1 cellular context compared by ENCODE assay signal in the genomic region with DNA sequence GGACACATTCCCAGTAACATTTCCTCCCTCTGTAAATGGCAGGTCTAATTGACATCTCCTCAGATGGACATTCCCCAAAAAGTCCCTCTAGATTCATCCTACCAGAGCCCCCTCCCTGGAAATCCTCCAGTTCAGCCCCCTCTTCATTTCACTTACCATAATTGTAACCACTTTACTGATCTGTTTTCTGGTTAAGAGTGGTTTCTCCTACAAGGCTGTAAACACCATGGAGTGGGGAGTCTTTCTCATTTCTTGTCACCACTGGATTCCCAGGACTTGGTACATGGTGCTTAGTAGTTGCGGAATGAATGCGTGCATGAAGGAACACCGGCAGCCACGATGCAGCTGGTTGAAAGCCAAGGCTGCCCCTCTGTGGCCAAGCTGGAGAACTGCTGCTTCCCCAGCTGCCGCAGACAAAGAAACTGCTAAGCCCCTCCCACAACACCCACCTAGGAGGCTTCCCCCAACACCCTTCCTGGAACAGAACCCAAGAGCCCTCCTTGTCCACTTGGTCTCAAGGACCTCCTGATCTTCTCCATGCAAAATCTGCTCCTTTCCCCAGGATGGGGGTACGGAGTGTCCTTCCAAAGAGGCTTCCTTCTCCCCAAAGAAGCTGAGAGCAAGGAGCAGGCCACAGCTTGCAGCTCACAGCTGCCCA.
A peak's percentile ranks its signal among the peaks of the same experiment; 100 is the strongest.
TF ChIP-seq lines count a peak whose summit lies in the region.

No MANE protein-coding gene starts in this region.

TF ChIP-seq in K562, 482 proteins besides CTCF, POLR2A, EP300 and RAD21 (continued from another document and continues in another):
- TF ChIP-seq, protein P1, sequence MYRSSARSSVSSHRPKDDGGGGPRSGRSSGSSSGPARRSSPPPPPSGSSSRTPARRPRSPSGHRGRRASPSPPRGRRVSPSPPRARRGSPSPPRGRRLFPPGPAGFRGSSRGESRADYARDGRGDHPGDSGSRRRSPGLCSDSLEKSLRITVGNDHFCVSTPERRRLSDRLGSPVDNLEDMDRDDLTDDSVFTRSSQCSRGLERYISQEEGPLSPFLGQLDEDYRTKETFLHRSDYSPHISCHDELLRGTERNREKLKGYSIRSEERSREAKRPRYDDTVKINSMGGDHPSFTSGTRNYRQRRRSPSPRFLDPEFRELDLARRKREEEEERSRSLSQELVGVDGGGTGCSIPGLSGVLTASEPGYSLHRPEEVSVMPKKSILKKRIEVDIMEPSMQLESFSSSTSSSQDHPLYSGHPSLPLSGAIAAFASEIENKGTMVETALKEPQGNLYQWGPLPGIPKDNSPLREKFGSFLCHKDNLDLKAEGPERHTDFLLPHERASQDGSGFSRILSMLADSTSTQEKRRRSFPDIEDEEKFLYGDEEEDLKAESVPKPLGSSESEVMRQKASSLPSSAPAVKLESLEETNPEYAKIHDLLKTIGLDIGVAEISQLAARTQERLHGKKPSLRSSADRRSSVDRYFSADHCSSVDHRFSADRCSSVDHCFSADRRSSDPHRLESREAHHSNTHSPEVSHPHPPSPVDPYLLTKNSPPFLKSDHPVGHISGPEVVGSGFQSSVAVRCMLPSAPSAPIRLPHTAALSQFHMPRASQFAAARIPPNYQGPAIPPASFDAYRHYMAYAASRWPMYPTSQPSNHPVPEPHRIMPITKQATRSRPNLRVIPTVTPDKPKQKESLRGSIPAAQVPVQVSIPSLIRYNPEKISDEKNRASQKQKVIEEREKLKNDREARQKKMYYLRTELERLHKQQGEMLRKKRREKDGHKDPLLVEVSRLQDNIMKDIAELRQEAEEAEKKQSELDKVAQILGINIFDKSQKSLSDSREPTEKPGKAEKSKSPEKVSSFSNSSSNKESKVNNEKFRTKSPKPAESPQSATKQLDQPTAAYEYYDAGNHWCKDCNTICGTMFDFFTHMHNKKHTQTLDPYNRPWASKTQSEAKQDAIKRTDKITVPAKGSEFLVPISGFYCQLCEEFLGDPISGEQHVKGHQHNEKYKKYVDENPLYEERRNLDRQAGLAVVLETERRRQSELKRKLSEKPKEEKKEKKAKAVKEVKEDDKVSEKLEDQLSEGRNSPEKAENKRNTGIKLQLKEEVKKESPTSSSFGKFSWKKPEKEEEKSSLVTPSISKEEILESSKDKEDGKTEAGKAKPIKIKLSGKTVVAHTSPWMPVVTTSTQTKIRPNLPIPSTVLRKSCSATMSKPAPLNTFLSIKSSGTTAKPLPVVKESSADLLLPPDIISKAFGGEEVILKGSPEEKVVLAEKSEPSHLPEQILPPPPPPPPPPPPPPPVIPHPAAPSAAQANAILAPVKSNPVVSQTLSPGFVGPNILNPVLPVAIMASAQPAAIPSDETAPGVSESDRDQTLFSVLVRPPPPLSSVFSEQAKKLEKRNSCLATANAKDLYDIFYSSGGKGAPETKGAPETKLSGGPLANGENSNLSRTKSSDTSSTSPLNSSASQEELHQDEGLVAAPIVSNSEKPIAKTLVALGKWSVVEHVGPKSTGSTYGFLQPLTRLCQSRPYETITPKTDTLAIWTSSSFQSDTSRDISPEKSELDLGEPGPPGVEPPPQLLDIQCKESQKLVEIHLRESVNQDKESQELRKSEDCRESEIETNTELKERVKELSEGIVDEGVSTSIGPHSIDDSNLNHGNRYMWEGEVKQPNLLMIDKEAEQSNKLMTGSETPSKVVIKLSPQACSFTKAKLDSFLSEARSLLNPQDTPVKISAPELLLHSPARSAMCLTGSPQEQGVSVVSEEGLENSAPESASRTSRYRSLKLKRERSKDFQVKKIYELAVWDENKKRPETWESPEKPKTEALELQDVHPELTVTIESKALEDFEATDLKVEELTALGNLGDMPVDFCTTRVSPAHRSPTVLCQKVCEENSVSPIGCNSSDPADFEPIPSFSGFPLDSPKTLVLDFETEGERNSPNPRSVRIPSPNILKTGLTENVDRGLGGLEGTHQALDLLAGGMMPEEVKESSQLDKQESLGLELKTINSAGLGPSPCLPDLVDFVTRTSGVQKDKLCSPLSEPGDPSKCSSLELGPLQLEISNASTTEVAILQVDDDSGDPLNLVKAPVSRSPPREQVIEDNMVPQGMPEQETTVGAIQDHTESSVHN (IDR thresholded peaks at IDR 0.05; ENCODE audit: borderline replicate concordance in 1 of 2, low read depth in 1 of 2), result no peak
- TF ChIP-seq DEAF1 (CRISPR knock-in tag; IDR thresholded peaks at IDR 0.05) (peak; percentile 100), MAZ (CRISPR knock-in tag; conservative IDR thresholded peaks at IDR 0.05 in 1 of 2, IDR thresholded peaks at IDR 0.05 in 1 of 2) (peak; percentile 87 to 89), ETS1 (conservative IDR thresholded peaks at IDR 0.05; ENCODE audit: control insufficient read depth, low read depth, low read length) (no peak; the same call in 1 of the 2 replicates), FOXK2 (conservative IDR thresholded peaks at IDR 0.05 in 1 of 2, IDR thresholded peaks at IDR 0.05 in 1 of 2; ENCODE audit: low read depth in 2 of 2) (peak; percentile 64 to 66; a peak in 2 of 4 replicates), PKNOX1 (IDR thresholded peaks at IDR 0.05) (no peak), ZNF324 (CRISPR knock-in tag; IDR thresholded peaks at IDR 0.05) (peak; percentile 61), WHSC1 (IDR thresholded peaks at IDR 0.05; ENCODE audit: low read length) (no peak), MLLT1 (IDR thresholded peaks at IDR 0.05) (peak in 1 of 2 experiments; percentile 56; a peak in 1 of 4 replicates), HDGF (IDR thresholded peaks at IDR 0.05) (peak; percentile 98), ZKSCAN3 (CRISPR knock-in tag; IDR thresholded peaks at IDR 0.05) (peak; percentile 46; the same call in 1 of the 2 replicates), KLF10 (CRISPR knock-in tag; IDR thresholded peaks at IDR 0.05) (no peak), BRF1 (IDR thresholded peaks at IDR 0.05; ENCODE audit: borderline replicate concordance, extremely low read depth, insufficient read length) (no peak), TAL1 (IDR thresholded peaks at IDR 0.05) (no peak), ZNF197 (CRISPR knock-in tag; IDR thresholded peaks at IDR 0.05; ENCODE audit: low read depth) (no peak), ZNF311 (CRISPR knock-in tag; IDR thresholded peaks at IDR 0.05) (no peak), SRSF1 (IDR thresholded peaks at IDR 0.05; ENCODE audit: low read depth, low read length) (no peak), ZNF23 (CRISPR knock-in tag; IDR thresholded peaks at IDR 0.05) (no peak), MYC (IDR thresholded peaks at IDR 0.05; ENCODE audit: low read depth, low read length) (peak; percentile 95), MYC (CRISPR knock-in tag; IDR thresholded peaks at IDR 0.05; ENCODE audit: borderline replicate concordance, low read depth) (peak; percentile 24; the same call in 1 of the 2 replicates), JUNB (CRISPR knock-in tag; conservative IDR thresholded peaks at IDR 0.05) (peak; percentile 27; the same call in 1 of the 2 replicates), GTF2F1 (IDR thresholded peaks at IDR 0.05; ENCODE audit: low read depth, low read length) (0 out of 2 replicates have a peak, but pooled peaks have one; percentile 56), NCOA6 (IDR thresholded peaks at IDR 0.05) (no peak), ZNF282 (CRISPR knock-in tag; IDR thresholded peaks at IDR 0.05) (no peak)
- TF ChIP-seq, protein P2, sequence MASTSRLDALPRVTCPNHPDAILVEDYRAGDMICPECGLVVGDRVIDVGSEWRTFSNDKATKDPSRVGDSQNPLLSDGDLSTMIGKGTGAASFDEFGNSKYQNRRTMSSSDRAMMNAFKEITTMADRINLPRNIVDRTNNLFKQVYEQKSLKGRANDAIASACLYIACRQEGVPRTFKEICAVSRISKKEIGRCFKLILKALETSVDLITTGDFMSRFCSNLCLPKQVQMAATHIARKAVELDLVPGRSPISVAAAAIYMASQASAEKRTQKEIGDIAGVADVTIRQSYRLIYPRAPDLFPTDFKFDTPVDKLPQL (IDR thresholded peaks at IDR 0.05; ENCODE audit: extremely low read depth, insufficient read length), result no peak
- TF ChIP-seq, protein P3, sequence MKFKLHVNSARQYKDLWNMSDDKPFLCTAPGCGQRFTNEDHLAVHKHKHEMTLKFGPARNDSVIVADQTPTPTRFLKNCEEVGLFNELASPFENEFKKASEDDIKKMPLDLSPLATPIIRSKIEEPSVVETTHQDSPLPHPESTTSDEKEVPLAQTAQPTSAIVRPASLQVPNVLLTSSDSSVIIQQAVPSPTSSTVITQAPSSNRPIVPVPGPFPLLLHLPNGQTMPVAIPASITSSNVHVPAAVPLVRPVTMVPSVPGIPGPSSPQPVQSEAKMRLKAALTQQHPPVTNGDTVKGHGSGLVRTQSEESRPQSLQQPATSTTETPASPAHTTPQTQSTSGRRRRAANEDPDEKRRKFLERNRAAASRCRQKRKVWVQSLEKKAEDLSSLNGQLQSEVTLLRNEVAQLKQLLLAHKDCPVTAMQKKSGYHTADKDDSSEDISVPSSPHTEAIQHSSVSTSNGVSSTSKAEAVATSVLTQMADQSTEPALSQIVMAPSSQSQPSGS (CRISPR knock-in tag; IDR thresholded peaks at IDR 0.05), result no peak
- TF ChIP-seq, protein P4, sequence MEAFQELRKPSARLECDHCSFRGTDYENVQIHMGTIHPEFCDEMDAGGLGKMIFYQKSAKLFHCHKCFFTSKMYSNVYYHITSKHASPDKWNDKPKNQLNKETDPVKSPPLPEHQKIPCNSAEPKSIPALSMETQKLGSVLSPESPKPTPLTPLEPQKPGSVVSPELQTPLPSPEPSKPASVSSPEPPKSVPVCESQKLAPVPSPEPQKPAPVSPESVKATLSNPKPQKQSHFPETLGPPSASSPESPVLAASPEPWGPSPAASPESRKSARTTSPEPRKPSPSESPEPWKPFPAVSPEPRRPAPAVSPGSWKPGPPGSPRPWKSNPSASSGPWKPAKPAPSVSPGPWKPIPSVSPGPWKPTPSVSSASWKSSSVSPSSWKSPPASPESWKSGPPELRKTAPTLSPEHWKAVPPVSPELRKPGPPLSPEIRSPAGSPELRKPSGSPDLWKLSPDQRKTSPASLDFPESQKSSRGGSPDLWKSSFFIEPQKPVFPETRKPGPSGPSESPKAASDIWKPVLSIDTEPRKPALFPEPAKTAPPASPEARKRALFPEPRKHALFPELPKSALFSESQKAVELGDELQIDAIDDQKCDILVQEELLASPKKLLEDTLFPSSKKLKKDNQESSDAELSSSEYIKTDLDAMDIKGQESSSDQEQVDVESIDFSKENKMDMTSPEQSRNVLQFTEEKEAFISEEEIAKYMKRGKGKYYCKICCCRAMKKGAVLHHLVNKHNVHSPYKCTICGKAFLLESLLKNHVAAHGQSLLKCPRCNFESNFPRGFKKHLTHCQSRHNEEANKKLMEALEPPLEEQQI (IDR thresholded peaks at IDR 0.05), result no peak
- TF ChIP-seq, protein P5, sequence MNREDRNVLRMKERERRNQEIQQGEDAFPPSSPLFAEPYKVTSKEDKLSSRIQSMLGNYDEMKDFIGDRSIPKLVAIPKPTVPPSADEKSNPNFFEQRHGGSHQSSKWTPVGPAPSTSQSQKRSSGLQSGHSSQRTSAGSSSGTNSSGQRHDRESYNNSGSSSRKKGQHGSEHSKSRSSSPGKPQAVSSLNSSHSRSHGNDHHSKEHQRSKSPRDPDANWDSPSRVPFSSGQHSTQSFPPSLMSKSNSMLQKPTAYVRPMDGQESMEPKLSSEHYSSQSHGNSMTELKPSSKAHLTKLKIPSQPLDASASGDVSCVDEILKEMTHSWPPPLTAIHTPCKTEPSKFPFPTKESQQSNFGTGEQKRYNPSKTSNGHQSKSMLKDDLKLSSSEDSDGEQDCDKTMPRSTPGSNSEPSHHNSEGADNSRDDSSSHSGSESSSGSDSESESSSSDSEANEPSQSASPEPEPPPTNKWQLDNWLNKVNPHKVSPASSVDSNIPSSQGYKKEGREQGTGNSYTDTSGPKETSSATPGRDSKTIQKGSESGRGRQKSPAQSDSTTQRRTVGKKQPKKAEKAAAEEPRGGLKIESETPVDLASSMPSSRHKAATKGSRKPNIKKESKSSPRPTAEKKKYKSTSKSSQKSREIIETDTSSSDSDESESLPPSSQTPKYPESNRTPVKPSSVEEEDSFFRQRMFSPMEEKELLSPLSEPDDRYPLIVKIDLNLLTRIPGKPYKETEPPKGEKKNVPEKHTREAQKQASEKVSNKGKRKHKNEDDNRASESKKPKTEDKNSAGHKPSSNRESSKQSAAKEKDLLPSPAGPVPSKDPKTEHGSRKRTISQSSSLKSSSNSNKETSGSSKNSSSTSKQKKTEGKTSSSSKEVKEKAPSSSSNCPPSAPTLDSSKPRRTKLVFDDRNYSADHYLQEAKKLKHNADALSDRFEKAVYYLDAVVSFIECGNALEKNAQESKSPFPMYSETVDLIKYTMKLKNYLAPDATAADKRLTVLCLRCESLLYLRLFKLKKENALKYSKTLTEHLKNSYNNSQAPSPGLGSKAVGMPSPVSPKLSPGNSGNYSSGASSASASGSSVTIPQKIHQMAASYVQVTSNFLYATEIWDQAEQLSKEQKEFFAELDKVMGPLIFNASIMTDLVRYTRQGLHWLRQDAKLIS (CRISPR knock-in tag; IDR thresholded peaks at IDR 0.05), result 0 out of 2 replicates have a peak, but pooled peaks have one; percentile 30
